Comparison of ENCODE assay signal across 9 cellular contexts in the genomic region with DNA sequence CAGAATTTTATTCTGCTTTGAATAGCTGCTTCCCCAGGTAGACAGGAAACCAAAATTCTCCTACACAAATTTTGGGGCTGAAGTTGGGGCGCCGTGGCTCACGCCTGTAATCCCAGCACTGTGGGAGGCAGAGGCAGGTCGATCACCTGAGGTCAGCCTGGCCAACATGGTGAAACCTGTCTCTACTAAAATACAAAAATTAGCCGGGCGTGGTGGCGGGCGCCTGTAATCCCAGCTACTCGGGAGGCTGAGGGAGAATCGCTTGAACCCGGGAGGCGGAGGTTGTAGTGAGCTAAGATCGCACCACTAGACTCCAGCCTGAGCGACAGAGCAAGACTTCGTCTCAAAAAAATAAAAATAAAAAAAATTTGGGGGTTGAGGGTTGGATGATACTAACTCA. TPM values are rescaled to one million over a fixed set of nuclear protein-coding genes. Genes with fewer than 3 reads are reported as not detected.
A peak's percentile ranks its signal among the peaks of the same experiment; 100 is the strongest.
DNase-seq lines count a peak whose midpoint lies in the region; ATAC-seq and TF ChIP-seq lines count a peak whose summit lies in the region.
"Not testable (repeated sequence)": the region's sequence is repeated elsewhere in the genome, so short reads cannot be mapped to it uniquely, and the experiment has no call there.
"Had no signal": no experiment of that assay in that cellular context is flagged by ENCODE, and none has a peak within 500 bp of the region (broad histone marks: within the 10 kb centered on the region; RNA-seq: fewer than 3 reads in every experiment).

No MANE protein-coding gene starts in this region.

- CTCF ChIA-PET in IMR-90 (lab: Yijun Ruan, JAX): not testable (repeated sequence)

- H3K9me3 ChIP-seq in BE2C; IMR-90 (ENCODE audit: control insufficient read depth, insufficient read depth, low read length); ascending aorta; neuronal stem cell (replicated peaks in 1 of 2; ENCODE audit: control insufficient read depth in 2 of 2, insufficient read depth in 1 of 2, low read depth in 1 of 2, low read length in 2 of 2); subcutaneous abdominal adipose tissue (ENCODE audit: control insufficient read depth in 5 of 5, low read length in 5 of 5): not testable (repeated sequence)

- peak overlapping the region; percentile 97 for H3K56ac ChIP-seq in IMR-90 (ENCODE audit: extremely low read depth, insufficient read depth, low read length)

- H3K9ac ChIP-seq in IMR-90 (ENCODE audit: low read depth, low read length) (peak overlapping the region; percentile 80), subcutaneous abdominal adipose tissue (ENCODE audit: low read length in 5 of 5) (peak overlapping the region in 3 of 5 donors; percentile 81 to 84 (median 84))
- not testable (repeated sequence) for H3K9ac ChIP-seq in neuronal stem cell (ENCODE audit: low read depth, low read length, poor library complexity)

- peak overlapping the region; percentile 85; the same call in 1 of the 2 replicates for H4K91ac ChIP-seq in IMR-90 (ENCODE audit: insufficient read depth, low read depth, low read length)
- not testable (repeated sequence) for H4K91ac ChIP-seq in neuronal stem cell (ENCODE audit: low read depth, low read length, poor library complexity)

- H2BK12ac ChIP-seq in neuronal stem cell (ENCODE audit: low read length): not testable (repeated sequence)

- not testable (repeated sequence) for H2AFZ ChIP-seq in IMR-90 (replicated peaks; ENCODE audit: low read length, poor library complexity)
- H2AFZ ChIP-seq in neuronal stem cell (ENCODE audit: low read length): peak overlapping the region; percentile 91

- peak overlapping the region; percentile 93; the same call in 1 of the 2 replicates for H3K18ac ChIP-seq in IMR-90 (ENCODE audit: low read depth, low read length)
- not testable (repeated sequence) for H3K18ac ChIP-seq in neuronal stem cell (ENCODE audit: low read length)

- peak overlapping the region; percentile 95 for H4K5ac ChIP-seq in IMR-90 (ENCODE audit: low read depth, low read length)

- H2BK5ac ChIP-seq in IMR-90 (ENCODE audit: low read depth, low read length, poor library complexity, severe bottlenecking): peak overlapping the region; percentile 94
- not testable (repeated sequence) for H2BK5ac ChIP-seq in neuronal stem cell (ENCODE audit: low read length)

- peak overlapping the region; percentile 87 for H3K4me3 ChIP-seq in BE2C (ENCODE audit: low read depth, low read length)
- peak overlapping the region; percentile 53 for H3K4me3 ChIP-seq in IMR-90 (ENCODE audit: insufficient read depth, low read depth, low read length)
- H3K4me3 ChIP-seq in ascending aorta: peak overlapping the region; percentile 69 to 76
- H3K4me3 ChIP-seq in epithelial cell of esophagus (ENCODE audit: low read length): peak overlapping the region; percentile 75
- peak overlapping the region in 1 of 2 donors; percentile 93 for H3K4me3 ChIP-seq in neuronal stem cell (ENCODE audit: low read length in 2 of 2)
- H3K4me3 ChIP-seq in subcutaneous abdominal adipose tissue (ENCODE audit: low read depth in 1 of 5, low read length in 5 of 5): peak overlapping the region; percentile 78 to 93 (median 90)

- H2BK120ac ChIP-seq in IMR-90 (ENCODE audit: low read depth, low read length): 0 out of 2 replicates have a peak overlapping the region, but pooled peaks have one; percentile 52
- H2BK120ac ChIP-seq in neuronal stem cell (ENCODE audit: low read depth, low read length): not testable (repeated sequence)

- WGBS in IMR-90 (ENCODE audit: extremely low coverage in 2 of 2, insufficient read length in 1 of 2), 2 experiments: no CpG with 5 or more reads among the region's 15 CpGs
- no CpG with 5 or more reads among the region's 15 CpGs for WGBS in neuronal stem cell (ENCODE audit: extremely low coverage in 2 of 2, insufficient read length in 2 of 2, insufficient replicate concordance in 1 of 2), 2 donors

- peak overlapping the region; percentile 99; the same call in 1 of the 2 replicates for H3K14ac ChIP-seq in IMR-90 (replicated peaks; ENCODE audit: low read depth, low read length)
- not testable (repeated sequence) for H3K14ac ChIP-seq in neuronal stem cell (ENCODE audit: low read length)

- not testable (repeated sequence) for H2BK20ac ChIP-seq in IMR-90 (ENCODE audit: low read depth, low read length)

- BruUV-seq in IMR-90 (replicated peaks; lab: Mats Ljungman, UMichigan): not testable (repeated sequence)

- H3K23ac ChIP-seq in IMR-90 (ENCODE audit: low read depth, low read length): peak overlapping the region; percentile 98; the same call in 1 of the 2 replicates
- H3K23ac ChIP-seq in neuronal stem cell (ENCODE audit: low read depth, low read length, poor library complexity): not testable (repeated sequence)

- not testable (repeated sequence) for TF ChIP-seq RAD21 in IMR-90 (IDR thresholded peaks at IDR 0.05; ENCODE audit: low read length)

- TF ChIP-seq POLR2A in IMR-90 (IDR thresholded peaks at IDR 0.05; ENCODE audit: low read depth, low read length): not testable (repeated sequence)

- H3K4me1 ChIP-seq in BE2C; IMR-90 (ENCODE audit: control insufficient read depth, insufficient read depth, low read length); neuronal stem cell (ENCODE audit: control insufficient read depth in 2 of 2, insufficient read depth in 1 of 2, low read depth in 1 of 2, low read length in 2 of 2): not testable (repeated sequence)
- H3K4me1 ChIP-seq in ascending aorta (peaks cover 0 to 11% of the 10 kb centered on the region in 2 donors), subcutaneous abdominal adipose tissue (ENCODE audit: control insufficient read depth in 5 of 5, insufficient read depth in 5 of 5, low read length in 5 of 5) (peaks cover 7 to 41% (median 28%) of the 10 kb centered on the region in 5 donors)

- H3K79me1 ChIP-seq in IMR-90 (ENCODE audit: low read depth in 1 of 2, low read length in 2 of 2): peaks cover 16 to 28% of the 10 kb centered on the region in 2 experiments
- not testable (repeated sequence) for H3K79me1 ChIP-seq in neuronal stem cell (ENCODE audit: low read depth, low read length)

- not testable (repeated sequence) for H3K27me3 ChIP-seq in BE2C; IMR-90 (ENCODE audit: control insufficient read depth, insufficient read depth, low read length); ascending aorta; layer of hippocampus (ENCODE audit: control insufficient read depth, insufficient read depth, low read length); neuronal stem cell (ENCODE audit: control insufficient read depth in 3 of 3, insufficient read depth in 3 of 3, low read depth in 1 of 3, low read length in 3 of 3); subcutaneous abdominal adipose tissue (ENCODE audit: control insufficient read depth in 5 of 5, insufficient read depth in 4 of 5, low read length in 5 of 5)

- peaks cover 26% of the 10 kb centered on the region for H4K20me1 ChIP-seq in IMR-90 (ENCODE audit: insufficient read depth, low read length)

- TF ChIP-seq CTCF in BE2C (IDR thresholded peaks at IDR 0.05; ENCODE audit: low read depth, low read length); IMR-90 (conservative IDR thresholded peaks at IDR 0.05; ENCODE audit: low read depth, low read length); VCaP (conservative IDR thresholded peaks at IDR 0.05); ascending aorta (IDR thresholded peaks at IDR 0.05); epithelial cell of esophagus (IDR thresholded peaks at IDR 0.05; ENCODE audit: insufficient read depth, low read depth, low read length, missing control alignments): not testable (repeated sequence)

- H2BK15ac ChIP-seq in IMR-90 (ENCODE audit: low read depth, low read length): 0 out of 3 replicates have a peak overlapping the region, but pooled peaks have one; percentile 81
- not testable (repeated sequence) for H2BK15ac ChIP-seq in neuronal stem cell (ENCODE audit: low read length)

- POLR2A ChIA-PET in IMR-90 (lab: Charles Lee; ENCODE audit: unreplicated experiment): not testable (repeated sequence)

- ATAC-seq in IMR-90 (ENCODE audit: low read depth): not testable (repeated sequence)

- not testable (repeated sequence) for H3K9me1 ChIP-seq in IMR-90 (ENCODE audit: insufficient read depth, low read length)

- not testable (repeated sequence) for H2AK9ac ChIP-seq in IMR-90 (replicated peaks; ENCODE audit: low read depth, low read length, poor library complexity)

- H3K4ac ChIP-seq in IMR-90 (ENCODE audit: low read depth, low read length): peak overlapping the region; percentile 96; the same call in 1 of the 2 replicates
- not testable (repeated sequence) for H3K4ac ChIP-seq in neuronal stem cell (ENCODE audit: low read length)

- intact Hi-C loops in IMR-90 (cut with micrococcal nuclease) (loop anchor here (5.0 kb wide), 2 partner anchors 35 to 75 kb away; a partner anchor contains a TSS), ascending aorta (cut with DNase I) (loop anchor here (5.0 to 10.0 kb wide), 2 partner anchors 120 to 143 kb away; a partner anchor contains a TSS)

- H2AK5ac ChIP-seq in IMR-90 (ENCODE audit: low read depth, low read length): peak overlapping the region; percentile 91; the same call in 1 of the 2 replicates
- not testable (repeated sequence) for H2AK5ac ChIP-seq in neuronal stem cell (ENCODE audit: low read depth, low read length)

- in situ Hi-C loops in IMR-90 (cut with MboI; ENCODE audit: low sequenced_read_pairs): not testable (repeated sequence)

- H3K27ac ChIP-seq in IMR-90 (ENCODE audit: insufficient read depth, low read length) (peak overlapping the region; percentile 83), VCaP (peak overlapping the region; percentile 99), ascending aorta (peak overlapping the region; percentile 76 to 90), layer of hippocampus (ENCODE audit: low read depth, low read length) (peak overlapping the region; percentile 94), neuronal stem cell (replicated peaks; ENCODE audit: low read length) (peak overlapping the region; percentile 0), subcutaneous abdominal adipose tissue (ENCODE audit: low read depth, low read length) (peak overlapping the region; percentile 85)

- peaks cover 16% of the 10 kb centered on the region for H3K36me3 ChIP-seq in BE2C
- peaks cover 12% of the 10 kb centered on the region for H3K36me3 ChIP-seq in IMR-90 (ENCODE audit: control insufficient read depth, insufficient read depth, low read length)
- not testable (repeated sequence) for H3K36me3 ChIP-seq in ascending aorta; subcutaneous abdominal adipose tissue (ENCODE audit: control insufficient read depth in 5 of 5, insufficient read depth in 5 of 5, low read length in 5 of 5)
- H3K36me3 ChIP-seq in neuronal stem cell (replicated peaks in 1 of 2; ENCODE audit: control insufficient read depth in 2 of 2, insufficient read depth in 2 of 2, low read length in 2 of 2): peaks cover 7 to 22% of the 10 kb centered on the region in 2 donors

- dilution Hi-C loops in IMR-90 (cut with HindIII; ENCODE audit: low sequenced_read_pairs, unreplicated experiment): not testable (repeated sequence)

- DNase-seq in BE2C; IMR-90; epithelial cell of esophagus (ENCODE audit: low read depth); neuronal stem cell (ENCODE audit: low spot score): not testable (repeated sequence)
- DNase-seq in ascending aorta (ENCODE audit: low spot score in 2 of 2): peak in 1 of 2 donors; percentile 60

- H3K4me2 ChIP-seq in IMR-90 (ENCODE audit: low read depth, low read length) (peak overlapping the region; percentile 88), neuronal stem cell (ENCODE audit: insufficient read depth, low read length, poor library complexity, severe bottlenecking) (peak overlapping the region; percentile 72)

- peak overlapping the region; percentile 98 for H4K8ac ChIP-seq in IMR-90 (ENCODE audit: low read depth in 2 of 2, low read length in 2 of 2)
- H4K8ac ChIP-seq in neuronal stem cell (ENCODE audit: low read depth, low read length): not testable (repeated sequence)

RNA-seq across cellular contexts. Expression of a gene that starts 1.2 kb away (rescaled TPM):
- 525 TPM for polyA plus RNA-seq in BE2C (2012; ENCODE audit: insufficient read depth, insufficient read length, low read depth)
- total RNA-seq in IMR-90 (2012; rRNA removed): 345 and 552 TPM in 2 replicates
- 216 and 233 TPM in 2 replicates for polyA plus RNA-seq in IMR-90 (2012; rRNA removed)
- polyA plus RNA-seq in IMR-90 (2012; cell fraction: cytosol; rRNA removed): 37.1 and 61.3 TPM in 2 replicates
- polyA plus RNA-seq in IMR-90 (2012; cell fraction: nucleus; rRNA removed; ENCODE audit: low replicate concordance): 10.6 and 62.2 TPM in 2 replicates
- total RNA-seq in ascending aorta: 214 TPM
- 176 TPM for polyA plus RNA-seq in neuronal stem cell (2013, experiment 1 of 2)
- polyA plus RNA-seq in neuronal stem cell (2013, experiment 2 of 2): 182 TPM

RNA-seq across cellular contexts. Expression of a gene that starts 16.7 kb away (rescaled TPM):
- polyA plus RNA-seq in BE2C (2012; ENCODE audit: insufficient read depth, insufficient read length, low read depth): not detected
- 0.18 TPM in 1 of 2 replicates, not detected in the other for total RNA-seq in IMR-90 (2012; rRNA removed)
- not detected in 2 replicates for polyA plus RNA-seq in IMR-90 (2012; rRNA removed)
- not detected in 2 replicates for polyA plus RNA-seq in IMR-90 (2012; cell fraction: cytosol; rRNA removed)
- not detected in 2 replicates for polyA plus RNA-seq in IMR-90 (2012; cell fraction: nucleus; rRNA removed; ENCODE audit: low replicate concordance)
- total RNA-seq in ascending aorta: not detected
- not detected for polyA plus RNA-seq in neuronal stem cell (2013, experiment 1 of 2)
- polyA plus RNA-seq in neuronal stem cell (2013, experiment 2 of 2): 0.07 TPM
- total RNA-seq: renal cortical epithelial cell had no signal

RNA-seq across cellular contexts. Expression of a gene that starts 35.1 kb away (rescaled TPM):
- 21.4 TPM for polyA plus RNA-seq in BE2C (2012; ENCODE audit: insufficient read depth, insufficient read length, low read depth)
- 4.7 TPM in 2 replicates for total RNA-seq in IMR-90 (2012; rRNA removed)
- 10.2 and 20.4 TPM in 2 replicates for polyA plus RNA-seq in IMR-90 (2012; rRNA removed)
- polyA plus RNA-seq in IMR-90 (2012; cell fraction: cytosol; rRNA removed): 4.5 and 7.3 TPM in 2 replicates
- 13.3 and 15.0 TPM in 2 replicates for polyA plus RNA-seq in IMR-90 (2012; cell fraction: nucleus; rRNA removed; ENCODE audit: low replicate concordance)
- 42.6 TPM for total RNA-seq in ascending aorta
- 34.7 TPM for polyA plus RNA-seq in neuronal stem cell (2013, experiment 1 of 2)
- 39.1 TPM for polyA plus RNA-seq in neuronal stem cell (2013, experiment 2 of 2)

Comparison
In these comparisons a context has a peak if more than half of its experiments do, and no peak if none do; other contexts are left out.
1. H3K27ac ChIP-seq: peak in every context shown above with its lines; median percentile 99 in VCaP; 94 in layer of hippocampus; 85 in subcutaneous abdominal adipose tissue; 83 in IMR-90; 83 in ascending aorta; 0 in neuronal stem cell.